In genomic region chrX:1491248-1491647, GRCh38 we compare ENCODE assay signal across 2 cellular contexts. TPM values are rescaled to one million over a fixed set of nuclear protein-coding genes. Genes with fewer than 3 reads are reported as not detected.
"Had no signal": no experiment of that assay in that cellular context is flagged by ENCODE, and none has a peak within 500 bp of the region (broad histone marks: within the 10 kb centered on the region; RNA-seq: fewer than 3 reads in every experiment).

No MANE protein-coding gene starts in this region.

RNA-seq across cellular contexts. Expression of gene P2RY8, which starts 45.7 kb away (rescaled TPM):
- total RNA-seq: bronchial epithelial cell, MCF 10A had no signal
